ENCODE assay signal across 1 cellular context in the genomic region with DNA sequence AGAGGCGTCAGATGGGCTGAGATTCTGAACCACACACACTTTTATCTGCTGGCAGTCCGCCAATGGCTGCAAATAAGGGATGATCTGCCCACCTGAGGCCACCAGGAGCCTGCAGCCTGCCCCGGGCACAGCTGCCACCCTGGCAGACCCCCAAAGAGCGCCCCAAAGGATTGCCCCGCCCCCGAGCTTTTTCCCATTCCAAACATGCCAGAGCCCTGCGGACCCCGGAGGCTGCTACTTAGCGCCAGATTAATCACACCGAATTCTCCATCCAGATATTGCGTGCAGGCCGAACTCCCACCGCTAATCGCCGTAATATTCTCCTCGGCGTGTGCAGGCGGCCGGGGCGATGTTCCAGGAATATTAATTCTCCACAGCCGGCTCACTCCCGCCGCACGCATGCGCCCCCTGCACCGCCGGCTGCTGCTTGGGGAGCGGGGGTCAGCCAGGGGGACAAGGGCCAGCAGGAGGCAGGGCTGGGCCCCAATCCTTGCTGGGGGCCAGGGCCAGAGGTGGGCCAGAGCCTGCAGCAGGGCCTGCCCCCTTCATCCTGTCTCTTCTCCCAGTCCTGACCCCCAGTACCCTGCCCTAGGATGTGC.
TF ChIP-seq lines count a peak whose summit lies in the region.

No MANE protein-coding gene starts in this region.

TF ChIP-seq in H1, 55 proteins besides CTCF, POLR2A, EP300 and RAD21 (continued from another document):
- TF ChIP-seq, protein P1, sequence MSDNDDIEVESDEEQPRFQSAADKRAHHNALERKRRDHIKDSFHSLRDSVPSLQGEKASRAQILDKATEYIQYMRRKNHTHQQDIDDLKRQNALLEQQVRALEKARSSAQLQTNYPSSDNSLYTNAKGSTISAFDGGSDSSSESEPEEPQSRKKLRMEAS (IDR thresholded peaks at IDR 0.05): no peak
- TF ChIP-seq SIN3A (conservative IDR thresholded peaks at IDR 0.05 in 1 of 2, IDR thresholded peaks at IDR 0.05 in 1 of 2; ENCODE audit: low read depth in 1 of 2, low read length in 2 of 2) (no peak), EZH2 (IDR thresholded peaks at IDR 0.05; ENCODE audit: low read depth, low read length, severe bottlenecking) (no peak), GABPA (IDR thresholded peaks at IDR 0.05; ENCODE audit: borderline replicate concordance, insufficient read depth, low read length) (no peak), KDM1A (IDR thresholded peaks at IDR 0.05; ENCODE audit: borderline replicate concordance, low read length) (no peak), CREB1 (IDR thresholded peaks at IDR 0.05) (no peak)
TF ChIP-seq in H1: peak in this region for 0.
